In genomic region chr5:174218162-174218561, GRCh38 we compare ENCODE assay signal across 31 cellular contexts.
"Had no signal": no experiment of that assay in that cellular context is flagged by ENCODE, and none has a peak within 500 bp of the region (broad histone marks: within the 10 kb centered on the region; RNA-seq: fewer than 3 reads in every experiment).

No MANE protein-coding gene starts in this region.

- H3K79me2 ChIP-seq: parathyroid adenoma had no signal

- H3K4me1 ChIP-seq: parathyroid adenoma, psoas muscle, spleen, suprapubic skin, testis, tibial artery, transverse colon, upper lobe of right lung, uterus had no signal

- H3K9ac ChIP-seq: neural progenitor cell, parathyroid adenoma had no signal

- DNase-seq: naive thymus-derived CD8-positive, alpha-beta T cell; occipital lobe; ovary; posterior cingulate gyrus; psoas muscle; right cardiac atrium; spleen; stimulated activated CD4-positive, alpha-beta T cell treated with anti-CD3 and anti-CD28 coated beads, Interleukin-12 subunit alpha, Interleukin-12 subunit beta, amount 100 ng/mL, for 4 hours; stimulated activated CD4-positive, alpha-beta T cell treated with anti-CD3 and anti-CD28 coated beads, Interleukin-1b, Interleukin-23, amount 100 ng/mL, for 48 hours; stimulated activated CD4-positive, alpha-beta T cell treated with anti-CD3 and anti-CD28 coated beads, Interleukin-4, amount 100 ng/mL, for 1 hour; stimulated activated CD4-positive, alpha-beta T cell treated with anti-CD3 and anti-CD28 coated beads, Interleukin-4, amount 100 ng/mL, for 4 hours; stimulated activated CD8-positive, alpha-beta memory T cell treated with anti-CD3 and anti-CD28 coated beads, Interleukin-4, amount 100 ng/mL, for 48 hours; stimulated activated naive CD4-positive, alpha-beta T cell; stimulated activated naive CD8-positive, alpha-beta T cell treated with anti-CD3 and anti-CD28 coated beads, Interleukin-15, amount 100 ng/mL, for 72 hours; stimulated activated naive CD8-positive, alpha-beta T cell treated with anti-CD3 and anti-CD28 coated beads, Interleukin-15, Interleukin-2, amounts not matched to agents 100 U/mL and 50 U/mL, for 24 hours; substantia nigra; testis; tibial artery; transverse colon; upper lobe of right lung; uterus had no signal

- ATAC-seq: naive thymus-derived CD8-positive, alpha-beta T cell; psoas muscle; right cardiac atrium; sciatic nerve; stimulated activated memory B cell treated with anti-CD40 and anti-IgM and Interleukin-4, amounts not matched to agents 10 μg/mL and 1 μg/mL and 100 μg/mL, for 72 hours; stimulated activated naive CD8-positive, alpha-beta T cell treated with anti-CD3 and anti-CD28 coated beads, Interleukin-15, amount 100 ng/mL, for 72 hours; stimulated activated naive CD8-positive, alpha-beta T cell treated with anti-CD3 and anti-CD28 coated beads, Interleukin-15, Interleukin-2, amounts not matched to agents 100 U/mL and 50 U/mL, for 24 hours; upper lobe of right lung had no signal

- H3K36me3 Mint-ChIP-seq: naive thymus-derived CD8-positive, alpha-beta T cell; neural progenitor cell; stimulated activated memory B cell treated with anti-CD40 and anti-IgM and Interleukin-4, amounts not matched to agents 10 μg/mL and 1 μg/mL and 100 μg/mL, for 72 hours; type B pancreatic cell had no signal

- H3K9me3 ChIP-seq: ovary, testis, transverse colon, upper lobe of right lung, uterus had no signal

- H3K27ac ChIP-seq: neural progenitor cell, ovary, parathyroid adenoma, psoas muscle, skin epidermis, spleen, suprapubic skin, testis, tibial artery, transverse colon, upper lobe of right lung, uterus had no signal

- H3K4me3 ChIP-seq: neural progenitor cell, ovary, psoas muscle, skin epidermis, smooth muscle cell, spleen, suprapubic skin, testis, tibial artery, transverse colon, upper lobe of right lung, uterus had no signal

- H3K4me3 Mint-ChIP-seq: naive thymus-derived CD8-positive, alpha-beta T cell; nephron; neural progenitor cell; stimulated activated memory B cell treated with anti-CD40 and anti-IgM and Interleukin-4, amounts not matched to agents 10 μg/mL and 1 μg/mL and 100 μg/mL, for 72 hours; stimulated activated naive CD8-positive, alpha-beta T cell treated with anti-CD3 and anti-CD28 coated beads, Interleukin-15, amount 100 ng/mL, for 72 hours; type B pancreatic cell had no signal

- H3K4me2 ChIP-seq: neural progenitor cell, smooth muscle cell had no signal

- H3K9me3 Mint-ChIP-seq: nephron; neural progenitor cell; stimulated activated memory B cell treated with anti-CD40 and anti-IgM and Interleukin-4, amounts not matched to agents 10 μg/mL and 1 μg/mL and 100 μg/mL, for 72 hours; type B pancreatic cell had no signal

- H2AFZ ChIP-seq: neural progenitor cell, parathyroid adenoma had no signal

- H3K36me3 ChIP-seq: neural progenitor cell, ovary, spleen, suprapubic skin, tibial artery, transverse colon, upper lobe of right lung, uterus had no signal

- H3K4me1 Mint-ChIP-seq: naive thymus-derived CD8-positive, alpha-beta T cell; nephron; stimulated activated memory B cell treated with anti-CD40 and anti-IgM and Interleukin-4, amounts not matched to agents 10 μg/mL and 1 μg/mL and 100 μg/mL, for 72 hours; stimulated activated naive CD8-positive, alpha-beta T cell treated with anti-CD3 and anti-CD28 coated beads, Interleukin-15, amount 100 ng/mL, for 72 hours had no signal

- H3K27ac Mint-ChIP-seq: naive thymus-derived CD8-positive, alpha-beta T cell; nephron; neural progenitor cell; progenitor cell of endocrine pancreas; stimulated activated memory B cell treated with anti-CD40 and anti-IgM and Interleukin-4, amounts not matched to agents 10 μg/mL and 1 μg/mL and 100 μg/mL, for 72 hours; stimulated activated naive CD8-positive, alpha-beta T cell treated with anti-CD3 and anti-CD28 coated beads, Interleukin-15, amount 100 ng/mL, for 72 hours; type B pancreatic cell had no signal

- H3K27me3 ChIP-seq: neural progenitor cell, ovary, testis, transverse colon, uterus had no signal
